In the genomic region with DNA sequence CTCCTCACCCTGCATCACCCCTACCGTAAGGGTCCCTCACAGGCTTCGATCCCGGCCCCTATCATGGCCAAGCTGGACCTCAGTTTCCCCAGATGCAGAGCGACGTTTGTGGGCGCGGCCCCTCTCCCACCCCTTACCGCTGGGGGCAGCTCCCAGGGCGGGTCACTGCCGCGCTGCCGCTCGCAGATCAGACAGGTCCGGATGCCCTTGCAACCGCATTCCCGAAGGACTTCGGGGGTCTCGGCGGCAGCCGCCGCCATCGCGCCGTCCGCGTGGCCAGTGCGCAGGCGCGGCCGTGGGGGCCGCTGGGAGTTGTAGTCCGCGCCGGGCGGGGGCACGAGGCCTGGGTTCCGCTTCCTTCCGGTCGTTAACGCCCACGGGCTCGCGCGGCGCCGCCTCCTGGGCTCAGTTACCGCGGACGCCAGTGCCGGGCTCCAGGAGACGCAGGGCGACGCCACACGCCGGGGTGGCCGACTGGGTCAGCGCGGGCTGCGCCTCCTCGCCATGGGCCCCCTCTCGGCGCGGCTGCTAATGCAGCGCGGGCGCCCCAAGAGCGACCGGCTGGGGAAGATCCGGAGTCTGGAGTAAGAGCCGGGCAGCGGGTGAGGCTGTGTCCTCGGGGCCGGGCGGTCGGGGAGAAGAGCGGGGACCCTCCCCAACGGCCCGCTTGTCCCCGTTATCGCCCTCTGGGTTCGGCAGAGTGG, we compare ENCODE assay signal across 1 cellular context.
TF ChIP-seq lines count a peak whose summit lies in the region.

Gene ALKBH4, minus strand, starts transcription at position 287 of the 704 bp plus-strand sequence. Its CDS starts 27 bp downstream, at position 260.
Gene LRWD1, plus strand, starts transcription at position 408 of the 704 bp plus-strand sequence. Its CDS starts 97 bp downstream, at position 505.

TF ChIP-seq in HepG2, 621 proteins besides CTCF, POLR2A, EP300 and RAD21 (continued from another document and continues in another):
- TF ChIP-seq, protein P1, sequence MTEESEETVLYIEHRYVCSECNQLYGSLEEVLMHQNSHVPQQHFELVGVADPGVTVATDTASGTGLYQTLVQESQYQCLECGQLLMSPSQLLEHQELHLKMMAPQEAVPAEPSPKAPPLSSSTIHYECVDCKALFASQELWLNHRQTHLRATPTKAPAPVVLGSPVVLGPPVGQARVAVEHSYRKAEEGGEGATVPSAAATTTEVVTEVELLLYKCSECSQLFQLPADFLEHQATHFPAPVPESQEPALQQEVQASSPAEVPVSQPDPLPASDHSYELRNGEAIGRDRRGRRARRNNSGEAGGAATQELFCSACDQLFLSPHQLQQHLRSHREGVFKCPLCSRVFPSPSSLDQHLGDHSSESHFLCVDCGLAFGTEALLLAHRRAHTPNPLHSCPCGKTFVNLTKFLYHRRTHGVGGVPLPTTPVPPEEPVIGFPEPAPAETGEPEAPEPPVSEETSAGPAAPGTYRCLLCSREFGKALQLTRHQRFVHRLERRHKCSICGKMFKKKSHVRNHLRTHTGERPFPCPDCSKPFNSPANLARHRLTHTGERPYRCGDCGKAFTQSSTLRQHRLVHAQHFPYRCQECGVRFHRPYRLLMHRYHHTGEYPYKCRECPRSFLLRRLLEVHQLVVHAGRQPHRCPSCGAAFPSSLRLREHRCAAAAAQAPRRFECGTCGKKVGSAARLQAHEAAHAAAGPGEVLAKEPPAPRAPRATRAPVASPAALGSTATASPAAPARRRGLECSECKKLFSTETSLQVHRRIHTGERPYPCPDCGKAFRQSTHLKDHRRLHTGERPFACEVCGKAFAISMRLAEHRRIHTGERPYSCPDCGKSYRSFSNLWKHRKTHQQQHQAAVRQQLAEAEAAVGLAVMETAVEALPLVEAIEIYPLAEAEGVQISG (CRISPR knock-in tag; IDR thresholded peaks at IDR 0.05), result peak; percentile 96
- TF ChIP-seq, protein P2, sequence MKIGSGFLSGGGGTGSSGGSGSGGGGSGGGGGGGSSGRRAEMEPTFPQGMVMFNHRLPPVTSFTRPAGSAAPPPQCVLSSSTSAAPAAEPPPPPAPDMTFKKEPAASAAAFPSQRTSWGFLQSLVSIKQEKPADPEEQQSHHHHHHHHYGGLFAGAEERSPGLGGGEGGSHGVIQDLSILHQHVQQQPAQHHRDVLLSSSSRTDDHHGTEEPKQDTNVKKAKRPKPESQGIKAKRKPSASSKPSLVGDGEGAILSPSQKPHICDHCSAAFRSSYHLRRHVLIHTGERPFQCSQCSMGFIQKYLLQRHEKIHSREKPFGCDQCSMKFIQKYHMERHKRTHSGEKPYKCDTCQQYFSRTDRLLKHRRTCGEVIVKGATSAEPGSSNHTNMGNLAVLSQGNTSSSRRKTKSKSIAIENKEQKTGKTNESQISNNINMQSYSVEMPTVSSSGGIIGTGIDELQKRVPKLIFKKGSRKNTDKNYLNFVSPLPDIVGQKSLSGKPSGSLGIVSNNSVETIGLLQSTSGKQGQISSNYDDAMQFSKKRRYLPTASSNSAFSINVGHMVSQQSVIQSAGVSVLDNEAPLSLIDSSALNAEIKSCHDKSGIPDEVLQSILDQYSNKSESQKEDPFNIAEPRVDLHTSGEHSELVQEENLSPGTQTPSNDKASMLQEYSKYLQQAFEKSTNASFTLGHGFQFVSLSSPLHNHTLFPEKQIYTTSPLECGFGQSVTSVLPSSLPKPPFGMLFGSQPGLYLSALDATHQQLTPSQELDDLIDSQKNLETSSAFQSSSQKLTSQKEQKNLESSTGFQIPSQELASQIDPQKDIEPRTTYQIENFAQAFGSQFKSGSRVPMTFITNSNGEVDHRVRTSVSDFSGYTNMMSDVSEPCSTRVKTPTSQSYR (CRISPR knock-in tag; IDR thresholded peaks at IDR 0.05; ENCODE audit: borderline replicate concordance), result no peak
- TF ChIP-seq DDIT3 (CRISPR knock-in tag; IDR thresholded peaks at IDR 0.05), result no peak
- TF ChIP-seq ZNF672 (CRISPR knock-in tag; IDR thresholded peaks at IDR 0.05), result no peak
- no peak for TF ChIP-seq ZSCAN30 (CRISPR knock-in tag; IDR thresholded peaks at IDR 0.05)
- peak; percentile 35; the same call in 1 of the 2 replicates for TF ChIP-seq MED1 (CRISPR knock-in tag; IDR thresholded peaks at IDR 0.05)
- no peak for TF ChIP-seq NPAS2 (CRISPR knock-in tag; IDR thresholded peaks at IDR 0.05; ENCODE audit: borderline replicate concordance)
- peak; percentile 83; the same call in 1 of the 2 replicates for TF ChIP-seq ZSCAN31 (CRISPR knock-in tag; IDR thresholded peaks at IDR 0.05; ENCODE audit: low read depth)
- TF ChIP-seq CBX1 (IDR thresholded peaks at IDR 0.05; ENCODE audit: low read depth), result no peak
- TF ChIP-seq ZNF546 (CRISPR knock-in tag; conservative IDR thresholded peaks at IDR 0.05), result no peak
- peak; percentile 85; the same call in 1 of the 2 replicates for TF ChIP-seq SIN3A (IDR thresholded peaks at IDR 0.05; ENCODE audit: borderline replicate concordance, low read depth, low read length)
- no peak for TF ChIP-seq THYN1 (CRISPR knock-in tag; IDR thresholded peaks at IDR 0.05; ENCODE audit: borderline replicate concordance, low read depth)
- no peak for TF ChIP-seq ZNF720 (CRISPR knock-in tag; IDR thresholded peaks at IDR 0.05)
- TF ChIP-seq ATF6 (CRISPR knock-in tag; conservative IDR thresholded peaks at IDR 0.05), result no peak
- TF ChIP-seq, protein P3, sequence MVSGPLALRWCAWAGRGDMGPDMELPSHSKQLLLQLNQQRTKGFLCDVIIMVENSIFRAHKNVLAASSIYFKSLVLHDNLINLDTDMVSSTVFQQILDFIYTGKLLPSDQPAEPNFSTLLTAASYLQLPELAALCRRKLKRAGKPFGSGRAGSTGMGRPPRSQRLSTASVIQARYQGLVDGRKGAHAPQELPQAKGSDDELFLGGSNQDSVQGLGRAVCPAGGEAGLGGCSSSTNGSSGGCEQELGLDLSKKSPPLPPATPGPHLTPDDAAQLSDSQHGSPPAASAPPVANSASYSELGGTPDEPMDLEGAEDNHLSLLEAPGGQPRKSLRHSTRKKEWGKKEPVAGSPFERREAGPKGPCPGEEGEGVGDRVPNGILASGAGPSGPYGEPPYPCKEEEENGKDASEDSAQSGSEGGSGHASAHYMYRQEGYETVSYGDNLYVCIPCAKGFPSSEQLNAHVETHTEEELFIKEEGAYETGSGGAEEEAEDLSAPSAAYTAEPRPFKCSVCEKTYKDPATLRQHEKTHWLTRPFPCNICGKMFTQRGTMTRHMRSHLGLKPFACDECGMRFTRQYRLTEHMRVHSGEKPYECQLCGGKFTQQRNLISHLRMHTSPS (CRISPR knock-in tag; IDR thresholded peaks at IDR 0.05; ENCODE audit: low read depth), result no peak
- TF ChIP-seq GATAD1 (CRISPR knock-in tag; IDR thresholded peaks at IDR 0.05), result peak; percentile 90
- TF ChIP-seq SRSF9 (IDR thresholded peaks at IDR 0.05; ENCODE audit: borderline replicate concordance, insufficient read depth, low read depth, low read length, poor library complexity, severe bottlenecking), result no peak
- TF ChIP-seq ZNF570 (CRISPR knock-in tag; IDR thresholded peaks at IDR 0.05; ENCODE audit: borderline replicate concordance), result no peak
- TF ChIP-seq HNRNPLL (IDR thresholded peaks at IDR 0.05; ENCODE audit: low read depth, low read length, poor library complexity, severe bottlenecking), result peak; percentile 69
- TF ChIP-seq ZFP36L1 (CRISPR knock-in tag; IDR thresholded peaks at IDR 0.05), result peak; percentile 38; the same call in 1 of the 2 replicates
- TF ChIP-seq ZNF34 (CRISPR knock-in tag; IDR thresholded peaks at IDR 0.05; ENCODE audit: borderline replicate concordance), result 0 out of 2 replicates have a peak, but pooled peaks have one; percentile 60
- TF ChIP-seq SALL1 (CRISPR knock-in tag; IDR thresholded peaks at IDR 0.05), result peak; percentile 81
- no peak for TF ChIP-seq ATRX (CRISPR knock-in tag; IDR thresholded peaks at IDR 0.05; ENCODE audit: borderline replicate concordance)
- TF ChIP-seq GABPA (IDR thresholded peaks at IDR 0.05; ENCODE audit: low read depth, low read length), result no peak
- TF ChIP-seq GABPA (CRISPR knock-in tag; IDR thresholded peaks at IDR 0.05; ENCODE audit: low read depth), result peak; percentile 84
- TF ChIP-seq ZNF33A (CRISPR knock-in tag; IDR thresholded peaks at IDR 0.05; ENCODE audit: borderline replicate concordance), result no peak
- no peak for TF ChIP-seq ZNF572 (CRISPR knock-in tag; IDR thresholded peaks at IDR 0.05)
- no peak for TF ChIP-seq ZNF709 (CRISPR knock-in tag; IDR thresholded peaks at IDR 0.05)
- TF ChIP-seq HMGA1 (CRISPR knock-in tag; conservative IDR thresholded peaks at IDR 0.05), result no peak
- TF ChIP-seq NR2C2 (CRISPR knock-in tag; IDR thresholded peaks at IDR 0.05; ENCODE audit: borderline replicate concordance), result peak; percentile 89
- peak; percentile 67; the same call in 1 of the 2 replicates for TF ChIP-seq MTF2 (CRISPR knock-in tag; IDR thresholded peaks at IDR 0.05; ENCODE audit: borderline replicate concordance)
- peak; percentile 81 for TF ChIP-seq SKI (IDR thresholded peaks at IDR 0.05; ENCODE audit: partially characterized antibody)
- TF ChIP-seq TAF15 (IDR thresholded peaks at IDR 0.05; ENCODE audit: low read depth, low read length, poor library complexity, severe bottlenecking), result no peak
- no peak for TF ChIP-seq SOX5 (CRISPR knock-in tag; IDR thresholded peaks at IDR 0.05; ENCODE audit: borderline replicate concordance)
- TF ChIP-seq PHB2 (IDR thresholded peaks at IDR 0.05; ENCODE audit: partially characterized antibody), result no peak
- TF ChIP-seq KLF16 (CRISPR knock-in tag; IDR thresholded peaks at IDR 0.05), result 0 out of 4 replicates have a peak, but pooled peaks have one; percentile 17 to 26
- TF ChIP-seq BHLHE40 (IDR thresholded peaks at IDR 0.05; ENCODE audit: low read length), result 0 out of 2 replicates have a peak, but pooled peaks have one; percentile 37
- no peak for TF ChIP-seq NFYC (CRISPR knock-in tag; IDR thresholded peaks at IDR 0.05)
- no peak for TF ChIP-seq MAFK (conservative IDR thresholded peaks at IDR 0.05 in 1 of 2, IDR thresholded peaks at IDR 0.05 in 1 of 2; ENCODE audit: low read length in 2 of 2)
- no peak; the same call in 1 of the 2 replicates for TF ChIP-seq ZNF547 (CRISPR knock-in tag; IDR thresholded peaks at IDR 0.05)
- no peak for TF ChIP-seq ZNF296 (CRISPR knock-in tag; conservative IDR thresholded peaks at IDR 0.05)
- TF ChIP-seq ZNF569 (CRISPR knock-in tag; IDR thresholded peaks at IDR 0.05; ENCODE audit: borderline replicate concordance), result no peak
- peak; percentile 96 for TF ChIP-seq ETV5 (CRISPR knock-in tag; IDR thresholded peaks at IDR 0.05; ENCODE audit: borderline replicate concordance)
- no peak for TF ChIP-seq ZFP36L2 (CRISPR knock-in tag; IDR thresholded peaks at IDR 0.05)
- TF ChIP-seq ZSCAN12 (CRISPR knock-in tag; IDR thresholded peaks at IDR 0.05), result no peak
- no peak for TF ChIP-seq FOXO4 (CRISPR knock-in tag; conservative IDR thresholded peaks at IDR 0.05)
- TF ChIP-seq, protein P4, sequence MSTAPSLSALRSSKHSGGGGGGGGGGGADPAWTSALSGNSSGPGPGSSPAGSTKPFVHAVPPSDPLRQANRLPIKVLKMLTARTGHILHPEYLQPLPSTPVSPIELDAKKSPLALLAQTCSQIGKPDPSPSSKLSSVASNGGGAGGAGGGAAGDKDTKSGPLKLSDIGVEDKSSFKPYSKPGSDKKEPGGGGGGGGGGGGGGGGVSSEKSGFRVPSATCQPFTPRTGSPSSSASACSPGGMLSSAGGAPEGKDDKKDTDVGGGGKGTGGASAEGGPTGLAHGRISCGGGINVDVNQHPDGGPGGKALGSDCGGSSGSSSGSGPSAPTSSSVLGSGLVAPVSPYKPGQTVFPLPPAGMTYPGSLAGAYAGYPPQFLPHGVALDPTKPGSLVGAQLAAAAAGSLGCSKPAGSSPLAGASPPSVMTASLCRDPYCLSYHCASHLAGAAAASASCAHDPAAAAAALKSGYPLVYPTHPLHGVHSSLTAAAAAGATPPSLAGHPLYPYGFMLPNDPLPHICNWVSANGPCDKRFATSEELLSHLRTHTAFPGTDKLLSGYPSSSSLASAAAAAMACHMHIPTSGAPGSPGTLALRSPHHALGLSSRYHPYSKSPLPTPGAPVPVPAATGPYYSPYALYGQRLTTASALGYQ (CRISPR knock-in tag; IDR thresholded peaks at IDR 0.05), result no peak
- TF ChIP-seq ZFYVE20 (CRISPR knock-in tag; IDR thresholded peaks at IDR 0.05; ENCODE audit: borderline replicate concordance, low read depth), result no peak
- TF ChIP-seq KMT2B (CRISPR knock-in tag; IDR thresholded peaks at IDR 0.05), result 0 out of 2 replicates have a peak, but pooled peaks have one; percentile 25
- no peak for TF ChIP-seq HIVEP1 (CRISPR knock-in tag; IDR thresholded peaks at IDR 0.05)
- TF ChIP-seq ZBTB3 (CRISPR knock-in tag; IDR thresholded peaks at IDR 0.05; ENCODE audit: borderline replicate concordance, low read depth), result no peak
